Comparison of ENCODE assay signal across 2 cellular contexts in genomic region chr10:75352650-75353049, GRCh38.
A peak's percentile ranks its signal among the peaks of the same experiment; 100 is the strongest.
TF ChIP-seq lines count a peak whose summit lies in the region.

No MANE protein-coding gene starts in this region.

TF ChIP-seq in IMR-90, 13 proteins besides CTCF, POLR2A, EP300 and RAD21:
- TF ChIP-seq MAFK (IDR thresholded peaks at IDR 0.05; ENCODE audit: low read depth, low read length) (no peak), CHD1 (IDR thresholded peaks at IDR 0.05; ENCODE audit: low read depth, low read length) (no peak)
- TF ChIP-seq, protein P1, sequence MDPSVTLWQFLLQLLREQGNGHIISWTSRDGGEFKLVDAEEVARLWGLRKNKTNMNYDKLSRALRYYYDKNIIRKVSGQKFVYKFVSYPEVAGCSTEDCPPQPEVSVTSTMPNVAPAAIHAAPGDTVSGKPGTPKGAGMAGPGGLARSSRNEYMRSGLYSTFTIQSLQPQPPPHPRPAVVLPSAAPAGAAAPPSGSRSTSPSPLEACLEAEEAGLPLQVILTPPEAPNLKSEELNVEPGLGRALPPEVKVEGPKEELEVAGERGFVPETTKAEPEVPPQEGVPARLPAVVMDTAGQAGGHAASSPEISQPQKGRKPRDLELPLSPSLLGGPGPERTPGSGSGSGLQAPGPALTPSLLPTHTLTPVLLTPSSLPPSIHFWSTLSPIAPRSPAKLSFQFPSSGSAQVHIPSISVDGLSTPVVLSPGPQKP (IDR thresholded peaks at IDR 0.05; ENCODE audit: borderline replicate concordance, low read depth, low read length) = no peak

TF ChIP-seq in K562, 482 proteins besides CTCF, POLR2A, EP300 and RAD21:
- TF ChIP-seq BHLHE40 (IDR thresholded peaks at IDR 0.05; ENCODE audit: low read length) (no peak), FOSL1 (tag; conservative IDR thresholded peaks at IDR 0.05) (0 out of 2 replicates have a peak, but pooled peaks have one; percentile 15)
